Comparison of ENCODE assay signal across 24 cellular contexts in genomic region chr4:48347282-48347921, GRCh38.
"Had no signal": no experiment of that assay in that cellular context is flagged by ENCODE, and none has a peak within 500 bp of the region (broad histone marks: within the 10 kb centered on the region; RNA-seq: fewer than 3 reads in every experiment).

No MANE protein-coding gene starts in this region.

- H3K4me2 ChIP-seq: neural progenitor cell had no signal

- H3K27ac Mint-ChIP-seq: activated T-helper 2 cell treated with anti-CD3 and anti-CD28 coated beads, Interferon-gamma antibody, Interleukin-2, Interleukin-4, amounts not matched to agents 10 μg/mL and 5 μg/mL and 100 μg/mL, durations not matched to agents 14 hours and 24 hours and 36 hours; naive B cell; neural progenitor cell had no signal

- H2AFZ ChIP-seq: neural progenitor cell had no signal

- H3K9ac ChIP-seq: neural progenitor cell had no signal

- FAIRE-seq: kidney had no signal

- DNase-seq: activated CD4-positive, alpha-beta T cell treated with anti-CD3 and anti-CD28 coated beads for 4 hours; activated CD4-positive, alpha-beta T cell treated with anti-CD3 and anti-CD28 coated beads, Interleukin-2, amount 50 U/mL, for 48 hours; activated CD4-positive, CD25-positive, alpha-beta regulatory T cell; activated CD8-positive, alpha-beta memory T cell treated with anti-CD3 and anti-CD28 coated beads, Interleukin-2, amount 50 U/mL, for 48 hours; activated naive CD4-positive, alpha-beta T cell treated with Interleukin-2 at 50 U/mL for 16 hours; activated T-cell treated with anti-CD3 and anti-CD28 coated beads, Interleukin-2, amount 50 U/mL, for 4 hours; anterior cingulate cortex; caudate nucleus; effector CD8-positive, alpha-beta T cell; foreskin keratinocyte; kidney; lower lobe of right lung; mesendoderm; naive B cell; posterior cingulate gyrus; right lobe of liver; stimulated activated CD4-positive, alpha-beta T cell treated with anti-CD3 and anti-CD28 coated beads, Interleukin-1b, Interleukin-23, amount 100 ng/mL, for 48 hours; T1000; tibial artery had no signal

- H3K4me3 ChIP-seq: lower lobe of right lung, neural progenitor cell, right lobe of liver, skin epidermis, tibial artery had no signal

- H3K27ac ChIP-seq: foreskin keratinocyte, lower lobe of right lung, neural progenitor cell, right lobe of liver, skin epidermis, tibial artery had no signal

- H3K9me3 ChIP-seq: lower lobe of right lung, right lobe of liver, tibial artery had no signal

- H3K36me3 ChIP-seq: lower lobe of right lung, neural progenitor cell, right lobe of liver, tibial artery had no signal

- H3K4me3 Mint-ChIP-seq: dendritic cell treated with granulocyte-macrophage colony-stimulating factor and Interleukin-4, amounts not matched to agents 40 ng/mL and 50 ng/mL, for 4 days; naive B cell; neural progenitor cell; stimulated activated naive CD8-positive, alpha-beta T cell treated with anti-CD3 and anti-CD28 coated beads, Interleukin-15, Interleukin-2, amounts not matched to agents 100 ng/mL and 50 ng/mL, for 24 hours had no signal

- H3K27me3 ChIP-seq: foreskin keratinocyte, neural progenitor cell, right lobe of liver, tibial artery had no signal

- H3K36me3 Mint-ChIP-seq: naive B cell had no signal

- ATAC-seq: activated T-cell treated with anti-CD3 and anti-CD28 coated beads, Interleukin-2, amount 50 U/mL, for 4 hours; lower lobe of right lung had no signal

- H3K27me3 Mint-ChIP-seq: dendritic cell treated with granulocyte-macrophage colony-stimulating factor and Interleukin-4, amounts not matched to agents 40 ng/mL and 50 ng/mL, for 4 days; naive B cell; stimulated activated naive CD8-positive, alpha-beta T cell treated with anti-CD3 and anti-CD28 coated beads, Interleukin-15, Interleukin-2, amounts not matched to agents 100 ng/mL and 50 ng/mL, for 24 hours had no signal

- H3K9me3 Mint-ChIP-seq: activated T-cell treated with anti-CD3 and anti-CD28 coated beads, Interleukin-2, amount 50 U/mL, for 4 hours; activated T-helper 2 cell treated with anti-CD3 and anti-CD28 coated beads, Interferon-gamma antibody, Interleukin-2, Interleukin-4, amounts not matched to agents 10 μg/mL and 5 μg/mL and 100 μg/mL, durations not matched to agents 14 hours and 24 hours and 36 hours; dendritic cell treated with granulocyte-macrophage colony-stimulating factor and Interleukin-4, amounts not matched to agents 40 ng/mL and 50 ng/mL, for 4 days; naive B cell; stimulated activated naive CD8-positive, alpha-beta T cell treated with anti-CD3 and anti-CD28 coated beads, Interleukin-15, Interleukin-2, amounts not matched to agents 100 ng/mL and 50 ng/mL, for 24 hours had no signal
